ENCODE assay signal across 8 cellular contexts in the genomic region with DNA sequence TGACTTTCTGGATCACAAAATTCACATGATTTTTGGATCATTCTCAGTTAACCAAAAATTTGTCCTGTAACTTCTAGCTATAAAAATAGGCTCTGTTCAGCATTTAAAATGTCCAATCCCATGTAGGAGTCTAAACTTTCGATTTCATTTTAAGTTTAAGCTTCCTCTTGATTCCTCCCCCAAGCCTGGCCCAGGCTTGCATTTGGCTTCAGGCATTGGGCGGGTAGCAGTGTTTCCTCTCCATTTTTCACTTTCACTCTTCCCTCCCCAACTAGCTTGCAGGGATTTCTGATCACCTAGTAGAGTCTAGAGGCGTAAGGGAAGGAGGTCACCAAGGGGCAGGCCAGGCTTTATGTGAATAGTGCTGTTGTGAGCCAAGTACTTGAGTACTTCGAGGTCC. TPM values are rescaled to one million over a fixed set of nuclear protein-coding genes. Genes with fewer than 3 reads are reported as not detected.
DNase-seq lines count a peak whose midpoint lies in the region; ATAC-seq, FAIRE-seq and TF ChIP-seq lines count a peak whose summit lies in the region.
"Not testable (repeated sequence)": the region's sequence is repeated elsewhere in the genome, so short reads cannot be mapped to it uniquely, and the experiment has no call there.
"Had no signal": no experiment of that assay in that cellular context is flagged by ENCODE, and none has a peak within 500 bp of the region (broad histone marks: within the 10 kb centered on the region; RNA-seq: fewer than 3 reads in every experiment).

No MANE protein-coding gene starts in this region.

- not testable (repeated sequence) for BruUV-seq in K562 (replicated peaks; lab: Mats Ljungman, UMichigan)

- in situ Hi-C loops in K562 (cut with MboI) = not testable (repeated sequence)

- not testable (repeated sequence) for H4K20me1 ChIP-seq in K562 (replicated peaks; ENCODE audit: control insufficient read depth, insufficient read depth, low read length)

- not testable (repeated sequence) for H3K9me3 ChIP-seq in K562 (replicated peaks; ENCODE audit: control insufficient read depth, insufficient read depth, low read depth, low read length); left ventricle myocardium inferior (replicated peaks); lower lobe of right lung

- 100% methylated on average over 1 of the region's 4 CpGs for WGBS in K562 (ENCODE audit: insufficient coverage, low coverage, missing lambda C conversion rate)

- intact Hi-C loops in activated CD4-positive, alpha-beta T cell treated with anti-CD3 and anti-CD28 coated beads for 36 hours (cut with DNase I, micrococcal nuclease) = loop anchor here in 1 of 2 experiments (10.0 kb wide), 1 partner anchor 300 kb away; a partner anchor contains a TSS
- intact Hi-C loops in K562 (cut with micrococcal nuclease); left ventricle myocardium inferior (cut with micrococcal nuclease); lower lobe of right lung (cut with DNase I): not testable (repeated sequence)

- not testable (repeated sequence) for TF ChIP-seq RAD21 in K562 (CRISPR knock-in tag; conservative IDR thresholded peaks at IDR 0.05 in 1 of 2, IDR thresholded peaks at IDR 0.05 in 1 of 2)

- TF ChIP-seq POLR2A in K562 (conservative IDR thresholded peaks at IDR 0.05) = not testable (repeated sequence)

- ATAC-seq in GM21825 (IDR thresholded peaks at IDR 0.05; ENCODE audit: unreplicated experiment) (peak; percentile 27), esophagus mucosa (peak; percentile 57), lower lobe of right lung (peak; percentile 12 to 49)
- ATAC-seq in activated CD4-positive, alpha-beta T cell treated with anti-CD3 and anti-CD28 coated beads for 36 hours = peak; percentile 23
- ATAC-seq in K562 = not testable (repeated sequence)

- H3K27ac ChIP-seq in K562 (ENCODE audit: extremely low read depth, low read depth, low read length); lower lobe of right lung: not testable (repeated sequence)
- peak overlapping the region; percentile 78 for H3K27ac ChIP-seq in left ventricle myocardium inferior (replicated peaks)

- not testable (repeated sequence) for H3K9me3 Mint-ChIP-seq in activated CD4-positive, alpha-beta T cell treated with anti-CD3 and anti-CD28 coated beads for 36 hours (ENCODE audit: low read depth)

- not testable (repeated sequence) for H3K27ac Mint-ChIP-seq in activated CD4-positive, alpha-beta T cell treated with anti-CD3 and anti-CD28 coated beads for 36 hours

- H3K9me1 ChIP-seq in K562 (ENCODE audit: control insufficient read depth, insufficient read depth, low read length) = not testable (repeated sequence)

- H3K4me1 ChIP-seq in K562 (replicated peaks in 1 of 2; ENCODE audit: control insufficient read depth in 2 of 2, insufficient read depth in 2 of 2, low read length in 2 of 2); left ventricle myocardium inferior; lower lobe of right lung: not testable (repeated sequence)

- not testable (repeated sequence) for H3K27me3 Mint-ChIP-seq in activated CD4-positive, alpha-beta T cell treated with anti-CD3 and anti-CD28 coated beads for 36 hours

- H3K27me3 ChIP-seq in K562 (ENCODE audit: control insufficient read depth in 2 of 2, insufficient read depth in 2 of 2, low read length in 2 of 2); left ventricle myocardium inferior (ENCODE audit: low read depth); lower lobe of right lung (ENCODE audit: low read depth): not testable (repeated sequence)

- TF ChIP-seq EP300 in K562 (IDR thresholded peaks at IDR 0.05; ENCODE audit: low read length) = not testable (repeated sequence)

- TF ChIP-seq CTCF in K562 (IDR thresholded peaks at IDR 0.05 in 2 of 3, conservative IDR thresholded peaks at IDR 0.05 in 1 of 3; ENCODE audit: insufficient read depth in 2 of 3, low read depth in 1 of 3, low read length in 3 of 3); left ventricle myocardium inferior (IDR thresholded peaks at IDR 0.05; ENCODE audit: borderline replicate concordance); lower lobe of right lung (IDR thresholded peaks at IDR 0.05): not testable (repeated sequence)

- POLR2A ChIA-PET in activated CD4-positive, alpha-beta T cell treated with anti-CD3 and anti-CD28 coated beads for 36 hours (lab: Charles Lee); K562 (lab: Yijun Ruan, JAX): not testable (repeated sequence)

- not testable (repeated sequence) for H3K79me2 ChIP-seq in K562 (ENCODE audit: control insufficient read depth, insufficient read depth, low read length)

- H3K36me3 ChIP-seq in K562 (ENCODE audit: control insufficient read depth, insufficient read depth, low read length); left ventricle myocardium inferior; lower lobe of right lung: not testable (repeated sequence)

- peaks cover 18% of the 10 kb centered on the region for H3K4me1 Mint-ChIP-seq in activated CD4-positive, alpha-beta T cell treated with anti-CD3 and anti-CD28 coated beads for 36 hours

- CTCF ChIA-PET in activated CD4-positive, alpha-beta T cell treated with anti-CD3 and anti-CD28 coated beads for 36 hours (lab: Charles Lee); K562 (lab: Yijun Ruan, JAX; ENCODE audit: low intra/inter-chr PET ratio): not testable (repeated sequence)

- H3K9ac ChIP-seq in K562 (ENCODE audit: insufficient read depth in 1 of 2, low read depth in 2 of 2, low read length in 2 of 2) = not testable (repeated sequence)

- H3K4me3 ChIP-seq in K562, left ventricle myocardium inferior, lower lobe of right lung: not testable (repeated sequence)

- H3K4me2 ChIP-seq in K562 (ENCODE audit: insufficient read depth, low read length) = not testable (repeated sequence)

- not testable (repeated sequence) for H3K36me3 Mint-ChIP-seq in activated CD4-positive, alpha-beta T cell treated with anti-CD3 and anti-CD28 coated beads for 36 hours (ENCODE audit: low read depth)

- H2AFZ ChIP-seq in K562 (ENCODE audit: low read depth, low read length) = not testable (repeated sequence)

- peak; percentile 15 for DNase-seq in EL
- DNase-seq in activated CD4-positive, alpha-beta T cell treated with anti-CD3 and anti-CD28 coated beads for 36 hours; K562 (ENCODE audit: extremely low read depth in 1 of 4, low spot score in 3 of 4); left ventricle myocardium inferior; lower lobe of right lung: not testable (repeated sequence)

- not testable (repeated sequence) for H3K4me3 Mint-ChIP-seq in activated CD4-positive, alpha-beta T cell treated with anti-CD3 and anti-CD28 coated beads for 36 hours

- FAIRE-seq in K562 (lab: Jason Lieb, UNC) = peak; percentile 67

RNA-seq across cellular contexts. Expression of a gene that starts 20.4 kb away (rescaled TPM):
- under 1 TPM; 0.39 to 0.64 TPM for total RNA-seq in activated CD4-positive, alpha-beta T cell treated with anti-CD3 and anti-CD28 coated beads for 36 hours
- total RNA-seq in K562 (2011; cell fraction: chromatin; rRNA removed; ENCODE audit: low replicate concordance) = 0.49 and 1.6 TPM in 2 replicates
- total RNA-seq in K562 (2011; cell fraction: nucleolus; rRNA removed) = 0.92 and 1.3 TPM in 2 replicates
- 0.46 and 0.73 TPM in 2 replicates for total RNA-seq in K562 (2011; cell fraction: nucleoplasm; rRNA removed)
- total RNA-seq in K562 (2014; rRNA removed) (1.9 and 2.6 TPM in 2 replicates), K562 (2014; rRNA removed; fragmentation: Illumina TruSeq; extraction: Trizol) (0.07 and 0.10 TPM in 2 replicates), K562 (2015; rRNA removed; fragmentation: Illumina TruSeq; extraction: Trizol) (0.49 and 0.83 TPM in 2 replicates), K562 (2021) (1.6 and 2.8 TPM in 2 replicates), esophagus mucosa (0.40 TPM), left ventricle myocardium inferior (2.2 TPM), lower lobe of right lung (2.3 TPM)
- polyA plus RNA-seq in K562 (2011; rRNA removed) (0.32 and 0.42 TPM in 2 replicates), K562 (2014; fragmentation: Illumina TruSeq; extraction: Trizol) (0.22 and 0.89 TPM in 2 replicates), K562 (2014; fragmentation: Nextera tagmentation; extraction: Ambion mirVana) (not detected), K562 (2014; rRNA removed) (1.4 and 1.6 TPM in 2 replicates)
- polyA plus RNA-seq in K562 (2011; cell fraction: cytosol; rRNA removed) = 0.88 and 3.3 TPM in 2 replicates
- polyA plus RNA-seq in K562 (2011; cell fraction: nucleus; rRNA removed) = 0.84 and 2.6 TPM in 2 replicates
- polyA plus RNA-seq in K562 (2012) = 0.87 and 2.7 TPM in 2 replicates
- 0.28 and 0.36 TPM in 2 replicates for polyA minus RNA-seq in K562 (2011; rRNA and poly(A)+ RNA removed)
- polyA minus RNA-seq in K562 (2011; cell fraction: cytosol; rRNA and poly(A)+ RNA removed) = 1.9 TPM in 1 of 2 replicates, not detected in the other
- 0.89 and 1.6 TPM in 2 replicates for polyA minus RNA-seq in K562 (2011; cell fraction: nucleus; rRNA and poly(A)+ RNA removed)
- polyA plus RNA-seq: IgD-negative memory B cell had no signal
